Comparison of ENCODE assay signal across 8 cellular contexts in genomic region chr6:26022166-26022510, GRCh38. TPM values are rescaled to one million over a fixed set of nuclear protein-coding genes. Genes with fewer than 3 reads are reported as not detected.
DNase-seq lines count a peak whose midpoint lies in the region; ATAC-seq lines count a peak whose summit lies in the region.

No MANE protein-coding gene starts in this region.

- no peak for ATAC-seq in activated naive CD8-positive, alpha-beta T cell treated with anti-CD3 and anti-CD28 coated beads, Interleukin-2, amount 50 U/mL, for 24 hours
- ATAC-seq in GM21786 (IDR thresholded peaks at IDR 0.05; ENCODE audit: unreplicated experiment) (no peak), HG03432 (IDR thresholded peaks at IDR 0.05; ENCODE audit: unreplicated experiment) (no peak)

- peaks cover 35% of the 10 kb centered on the region for H3K4me1 ChIP-seq in HUES6 (ENCODE audit: control insufficient read depth, insufficient read depth, low read length)

- no peaks in the 10 kb centered on the region for H3K36me3 ChIP-seq in HUES6 (ENCODE audit: control insufficient read depth, insufficient read depth, low read length)

- DNase-seq in DMS79 (lab: John Stamatoyannopoulos, UW) (peak; percentile 44), NOMO-1 treated with DMSO at 0.1 percent for 48 hours (lab: John Stamatoyannopoulos, UW; ENCODE audit: unreplicated experiment) (peak; percentile 90), head of caudate nucleus (peak in 38 of 42 donors; percentile 35 to 86 (median 67)), occipital lobe (lab: John Stamatoyannopoulos, UW) (peak; percentile 51)
- DNase-seq in activated naive CD8-positive, alpha-beta T cell treated with anti-CD3 and anti-CD28 coated beads, Interleukin-2, amount 50 U/mL, for 24 hours: peak; percentile 41

- H3K36me3 Mint-ChIP-seq in activated naive CD8-positive, alpha-beta T cell treated with anti-CD3 and anti-CD28 coated beads, Interleukin-2, amount 50 U/mL, for 24 hours (ENCODE audit: low read depth): peaks cover 5% of the 10 kb centered on the region

- H3K9me3 Mint-ChIP-seq in activated naive CD8-positive, alpha-beta T cell treated with anti-CD3 and anti-CD28 coated beads, Interleukin-2, amount 50 U/mL, for 24 hours: peaks cover 5% of the 10 kb centered on the region

- peaks cover 1% of the 10 kb centered on the region for H3K27me3 Mint-ChIP-seq in activated naive CD8-positive, alpha-beta T cell treated with anti-CD3 and anti-CD28 coated beads, Interleukin-2, amount 50 U/mL, for 24 hours

- peak overlapping the region; percentile 96 for H3K27ac ChIP-seq in HUES6 (ENCODE audit: low read depth, low read length)

- H3K4me1 Mint-ChIP-seq in activated naive CD8-positive, alpha-beta T cell treated with anti-CD3 and anti-CD28 coated beads, Interleukin-2, amount 50 U/mL, for 24 hours: peaks cover 62% of the 10 kb centered on the region

- intact Hi-C loops in head of caudate nucleus (cut with DNase I): no loop called here

- H3K4me3 ChIP-seq in HUES6 (ENCODE audit: low read depth, low read length): peak overlapping the region; percentile 78

- H3K27me3 ChIP-seq in HUES6 (ENCODE audit: control insufficient read depth, insufficient read depth, low read length): no peaks in the 10 kb centered on the region

- no peaks in the 10 kb centered on the region for H3K9me3 ChIP-seq in HUES6 (ENCODE audit: control insufficient read depth, insufficient read depth, low read depth, low read length)

- peak overlapping the region; percentile 98 for H3K27ac Mint-ChIP-seq in activated naive CD8-positive, alpha-beta T cell treated with anti-CD3 and anti-CD28 coated beads, Interleukin-2, amount 50 U/mL, for 24 hours

- H3K9ac ChIP-seq in HUES6 (ENCODE audit: low read length): peak overlapping the region; percentile 98

- peak overlapping the region; percentile 90 for H3K4me3 Mint-ChIP-seq in activated naive CD8-positive, alpha-beta T cell treated with anti-CD3 and anti-CD28 coated beads, Interleukin-2, amount 50 U/mL, for 24 hours

RNA-seq across cellular contexts. Expression of gene TRIM38, which starts 59.5 kb away (rescaled TPM):
- total RNA-seq in occipital lobe: 0.47 TPM
